14 cellular contexts compared by ENCODE assay signal in the genomic region with DNA sequence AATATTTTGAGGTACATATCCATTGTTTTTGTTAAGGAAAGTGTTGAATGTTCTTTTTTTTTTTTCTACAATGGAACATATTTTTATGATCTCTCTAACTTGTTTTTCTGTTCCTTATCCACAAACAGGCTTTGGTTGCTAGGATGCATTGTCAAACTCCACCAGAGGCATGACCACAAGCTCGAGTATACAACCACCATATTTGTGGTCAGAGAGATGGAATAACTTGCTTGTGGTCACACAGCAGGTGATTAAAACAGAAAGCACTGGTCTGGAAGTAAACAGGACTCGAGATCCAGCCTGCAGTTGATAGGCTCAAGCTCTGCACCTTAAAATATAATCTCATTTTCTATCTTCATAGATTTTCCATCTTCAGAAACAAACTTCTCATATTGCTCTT.
DNase-seq lines count a peak whose midpoint lies in the region; ATAC-seq and TF ChIP-seq lines count a peak whose summit lies in the region.
"Had no signal": no experiment of that assay in that cellular context is flagged by ENCODE, and none has a peak within 500 bp of the region (broad histone marks: within the 10 kb centered on the region; RNA-seq: fewer than 3 reads in every experiment).

No MANE protein-coding gene starts in this region.

- TF ChIP-seq CTCF in fibroblast of mammary gland (conservative IDR thresholded peaks at IDR 0.05; ENCODE audit: control insufficient read depth, insufficient read depth, low read depth, low read length) (no peak), natural killer cell (IDR thresholded peaks at IDR 0.05) (no peak)

- H3K27me3 Mint-ChIP-seq in natural killer cell (ENCODE audit: low read depth in 2 of 2) = peaks cover 8 to 19% of the 10 kb centered on the region in 2 donors
- H3K27me3 Mint-ChIP-seq: activated naive CD4-positive, alpha-beta T cell treated with anti-CD3 and anti-CD28 coated beads, Interleukin-2, amount 10 ng/mL, durations not matched to agents 7 days and 5 days; CD4-positive, CD25-positive, alpha-beta regulatory T cell had no signal

- intact Hi-C loops in natural killer cell (cut with micrococcal nuclease) = no loop called here

- no peak overlapping the region for H3K4me3 ChIP-seq in fibroblast of mammary gland (ENCODE audit: control insufficient read depth, low read depth, low read length)
- H3K4me3 ChIP-seq: cardiac muscle cell, heart left ventricle, MG63 had no signal

- H3K36me3 Mint-ChIP-seq in natural killer cell = no peaks in the 10 kb centered on the region
- H3K36me3 Mint-ChIP-seq: activated naive CD4-positive, alpha-beta T cell treated with anti-CD3 and anti-CD28 coated beads, Interleukin-2, amount 10 ng/mL, durations not matched to agents 7 days and 5 days; CD4-positive, CD25-positive, alpha-beta regulatory T cell had no signal

- DNase-seq in H4 (ENCODE audit: low spot score) = peak; percentile 87
- peak; percentile 24 for DNase-seq in RPMI7951 (ENCODE audit: low read depth)
- peak; percentile 16 for DNase-seq in fibroblast of mammary gland (ENCODE audit: low read depth)
- peak; percentile 59 for DNase-seq in smooth muscle cell of the brain vasculature (ENCODE audit: low read depth, low spot score)
- no peak for DNase-seq in effector CD4-positive, alpha-beta T cell
- no peak for DNase-seq in natural killer cell
- DNase-seq: activated naive CD4-positive, alpha-beta T cell treated with anti-CD3 and anti-CD28 coated beads, Interleukin-2, amount 10 ng/mL, durations not matched to agents 7 days and 5 days; CD4-positive, CD25-positive, alpha-beta regulatory T cell; GF-D8; heart left ventricle; MG63; stimulated activated CD4-positive, alpha-beta T cell treated with anti-CD3 and anti-CD28 coated beads, Interleukin-12 subunit alpha, Interleukin-12 subunit beta, amount 100 ng/mL, for 4 hours had no signal

- H3K27ac Mint-ChIP-seq in natural killer cell = no peak overlapping the region
- H3K27ac Mint-ChIP-seq: activated naive CD4-positive, alpha-beta T cell treated with anti-CD3 and anti-CD28 coated beads, Interleukin-2, amount 10 ng/mL, durations not matched to agents 7 days and 5 days; CD4-positive, CD25-positive, alpha-beta regulatory T cell had no signal

- ATAC-seq in GM18861 (IDR thresholded peaks at IDR 0.05; ENCODE audit: unreplicated experiment) (no peak), natural killer cell (no peak)
- ATAC-seq: heart left ventricle had no signal

- peaks cover 0 to 4% of the 10 kb centered on the region in 2 donors for H3K4me1 Mint-ChIP-seq in natural killer cell
- H3K4me1 Mint-ChIP-seq: activated naive CD4-positive, alpha-beta T cell treated with anti-CD3 and anti-CD28 coated beads, Interleukin-2, amount 10 ng/mL, durations not matched to agents 7 days and 5 days; CD4-positive, CD25-positive, alpha-beta regulatory T cell had no signal

- H3K4me3 Mint-ChIP-seq in natural killer cell = no peak overlapping the region
- H3K4me3 Mint-ChIP-seq: activated naive CD4-positive, alpha-beta T cell treated with anti-CD3 and anti-CD28 coated beads, Interleukin-2, amount 10 ng/mL, durations not matched to agents 7 days and 5 days; CD4-positive, CD25-positive, alpha-beta regulatory T cell had no signal

- H3K9me3 Mint-ChIP-seq in natural killer cell = no peaks in the 10 kb centered on the region
- H3K9me3 Mint-ChIP-seq: activated naive CD4-positive, alpha-beta T cell treated with anti-CD3 and anti-CD28 coated beads, Interleukin-2, amount 10 ng/mL, durations not matched to agents 7 days and 5 days had no signal

Comparison
In these comparisons a context has a peak if more than half of its experiments do, and no peak if none do; other contexts are left out.
1. DNase-seq: peak in H4 (single experiment), RPMI7951 (single experiment), fibroblast of mammary gland (single experiment) and smooth muscle cell of the brain vasculature (single experiment); none in effector CD4-positive, alpha-beta T cell (single experiment) and natural killer cell (single experiment).